Comparison of ENCODE assay signal across 2 cellular contexts in the genomic region with DNA sequence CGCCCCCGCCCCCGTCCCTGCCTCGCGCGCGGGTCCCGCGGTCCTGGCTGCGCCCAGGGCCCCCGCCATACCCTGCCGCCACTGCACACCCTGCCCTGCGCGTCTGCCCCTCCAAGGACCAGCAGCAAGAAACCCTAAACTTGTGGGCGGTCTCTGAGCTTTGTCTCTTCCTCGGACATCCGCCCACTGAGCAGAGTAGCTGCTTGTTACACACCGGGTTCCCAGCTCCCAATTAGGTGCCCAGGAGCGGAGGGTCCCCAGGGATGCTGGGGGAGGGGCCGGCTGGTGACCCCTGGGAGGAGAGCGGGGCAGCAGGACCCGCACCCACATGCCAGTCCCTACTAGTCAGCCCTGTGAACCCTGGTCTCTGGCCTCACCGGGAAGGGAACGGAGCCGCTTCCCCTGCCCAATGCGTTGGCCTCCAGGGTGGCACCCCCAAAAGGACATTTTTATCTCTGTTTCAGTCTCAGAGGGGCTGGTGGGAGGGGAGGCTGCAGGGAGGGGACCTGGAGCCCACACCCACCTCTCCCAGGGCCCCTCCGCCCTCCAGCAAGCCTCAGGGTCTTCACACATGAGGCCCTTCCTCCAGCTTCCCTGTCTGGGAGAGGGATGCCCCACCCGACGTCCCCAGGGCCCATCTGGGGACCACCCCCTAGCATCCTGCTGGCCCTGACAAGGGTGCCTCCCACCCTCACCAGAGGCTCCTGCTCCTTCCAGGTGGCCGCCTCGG.
TF ChIP-seq lines count a peak whose summit lies in the region.

No MANE protein-coding gene starts in this region.

TF ChIP-seq in HCT116, 20 proteins besides CTCF, POLR2A, EP300 and RAD21:
- TF ChIP-seq, protein P1, sequence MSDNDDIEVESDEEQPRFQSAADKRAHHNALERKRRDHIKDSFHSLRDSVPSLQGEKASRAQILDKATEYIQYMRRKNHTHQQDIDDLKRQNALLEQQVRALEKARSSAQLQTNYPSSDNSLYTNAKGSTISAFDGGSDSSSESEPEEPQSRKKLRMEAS (IDR thresholded peaks at IDR 0.05): no peak
- TF ChIP-seq SIN3A (IDR thresholded peaks at IDR 0.05; ENCODE audit: low read depth): no peak
- TF ChIP-seq CEBPB (IDR thresholded peaks at IDR 0.05; ENCODE audit: low read depth): no peak
- TF ChIP-seq EGR1 (IDR thresholded peaks at IDR 0.05; ENCODE audit: low read depth): no peak
- no peak for TF ChIP-seq CBX3 (IDR thresholded peaks at IDR 0.05; ENCODE audit: low read depth)
- no peak for TF ChIP-seq YY1 (IDR thresholded peaks at IDR 0.05; ENCODE audit: extremely low read depth, insufficient replicate concordance, low read depth, low read length)
- no peak for TF ChIP-seq JUND (IDR thresholded peaks at IDR 0.05)
- no peak for TF ChIP-seq ELF1 (IDR thresholded peaks at IDR 0.05; ENCODE audit: borderline replicate concordance, low read depth)

TF ChIP-seq in GM12878, 131 proteins besides CTCF, POLR2A, EP300 and RAD21:
- TF ChIP-seq LARP7 (IDR thresholded peaks at IDR 0.05) (0 out of 2 replicates have a peak, but pooled peaks have one; percentile 1), IKZF1 (conservative IDR thresholded peaks at IDR 0.05) (0 out of 2 replicates have a peak, but pooled peaks have one; percentile 14), SREBF1 (IDR thresholded peaks at IDR 0.05; ENCODE audit: low read length) (no peak), TCF12 (IDR thresholded peaks at IDR 0.05; ENCODE audit: low read depth, low read length) (no peak), CBX3 (IDR thresholded peaks at IDR 0.05; ENCODE audit: borderline replicate concordance, low read depth) (no peak), SP1 (IDR thresholded peaks at IDR 0.05; ENCODE audit: low read depth, low read length) (no peak), HDGF (IDR thresholded peaks at IDR 0.05) (no peak), ZNF24 (IDR thresholded peaks at IDR 0.05) (no peak), STAT1 (conservative IDR thresholded peaks at IDR 0.05) (no peak), USF2 (IDR thresholded peaks at IDR 0.05; ENCODE audit: borderline replicate concordance, low read depth, low read length) (no peak), CUX1 (IDR thresholded peaks at IDR 0.05; ENCODE audit: insufficient replicate concordance, low read depth, low read length) (no peak), BMI1 (IDR thresholded peaks at IDR 0.05; ENCODE audit: borderline replicate concordance) (no peak), GATAD2B (conservative IDR thresholded peaks at IDR 0.05; ENCODE audit: low read depth) (0 out of 2 replicates have a peak, but pooled peaks have one; percentile 11), SREBF2 (IDR thresholded peaks at IDR 0.05; ENCODE audit: low read length) (no peak), TCF3 (IDR thresholded peaks at IDR 0.05; ENCODE audit: borderline replicate concordance, insufficient read depth, low read depth, low read length) (no peak), NFIC (IDR thresholded peaks at IDR 0.05; ENCODE audit: low read depth, low read length) (no peak), TARDBP (IDR thresholded peaks at IDR 0.05; ENCODE audit: borderline replicate concordance) (no peak), MXI1 (IDR thresholded peaks at IDR 0.05; ENCODE audit: low read depth, low read length) (no peak), BACH1 (IDR thresholded peaks at IDR 0.05; ENCODE audit: borderline replicate concordance) (peak; percentile 5; the same call in 1 of the 2 replicates), TBL1XR1 (IDR thresholded peaks at IDR 0.05; ENCODE audit: low read depth, low read length) (no peak)
- TF ChIP-seq, protein P2, sequence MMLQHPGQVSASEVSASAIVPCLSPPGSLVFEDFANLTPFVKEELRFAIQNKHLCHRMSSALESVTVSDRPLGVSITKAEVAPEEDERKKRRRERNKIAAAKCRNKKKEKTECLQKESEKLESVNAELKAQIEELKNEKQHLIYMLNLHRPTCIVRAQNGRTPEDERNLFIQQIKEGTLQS (IDR thresholded peaks at IDR 0.05; ENCODE audit: borderline replicate concordance, extremely low read depth, low read depth, low read length): no peak
